8 cellular contexts compared by ENCODE assay signal in the genomic region with DNA sequence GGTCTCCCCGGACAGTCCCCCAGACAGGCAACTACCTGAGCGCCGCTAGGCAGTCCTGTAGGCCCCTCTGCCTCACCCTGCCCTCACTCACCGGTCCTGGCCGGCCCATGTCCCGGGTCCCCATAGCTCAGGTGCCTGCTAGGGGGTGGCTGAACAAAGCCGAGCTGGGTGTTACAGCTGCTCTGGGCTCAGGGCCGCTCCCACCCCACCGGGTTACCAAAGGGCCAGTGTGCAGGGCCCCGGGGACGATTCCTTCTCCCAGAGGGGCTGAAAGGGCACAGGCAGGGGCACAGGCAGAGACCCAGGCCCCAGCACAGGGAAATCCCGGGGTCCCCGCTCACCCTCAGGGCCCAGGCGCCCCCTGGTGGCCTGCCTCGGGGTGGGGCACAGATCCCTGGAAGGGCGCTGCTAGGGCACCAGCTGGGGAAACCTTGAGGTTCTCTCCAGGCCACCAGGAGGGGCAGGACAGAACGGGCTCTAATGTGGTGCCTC.
A peak's percentile ranks its signal among the peaks of the same experiment; 100 is the strongest.
DNase-seq lines count a peak whose midpoint lies in the region; ATAC-seq and TF ChIP-seq lines count a peak whose summit lies in the region.

No MANE protein-coding gene starts in this region.

- H3K36me3 Mint-ChIP-seq in GM23338 (ENCODE audit: low read depth) = peaks cover 16% of the 10 kb centered on the region

- H4K20me1 ChIP-seq in GM23338 (replicated peaks; ENCODE audit: insufficient read depth) = no peaks in the 10 kb centered on the region

- H3K4me1 ChIP-seq in GM23338 (ENCODE audit: insufficient read depth) (no peaks in the 10 kb centered on the region), ascending aorta (no peaks in the 10 kb centered on the region)

- H3K27ac ChIP-seq in GM23338 (ENCODE audit: low read depth) (no peak overlapping the region), ascending aorta (no peak overlapping the region)

- DNase-seq in AG09309 (ENCODE audit: low read depth) (no peak), GM23338 (ENCODE audit: low spot score) (peak; percentile 90), T-helper 2 cell (peak; percentile 33 to 57 (median 47)), ascending aorta (ENCODE audit: low spot score in 2 of 2) (no peak), islet precursor cell (peak; percentile 73), midbrain (lab: John Stamatoyannopoulos, UW) (no peak), NCI-H510A (lab: John Stamatoyannopoulos, UW) (no peak)
- DNase-seq in stimulated activated CD4-positive, alpha-beta T cell treated with anti-CD3 and anti-CD28 coated beads, Interleukin-4, amount 100 ng/mL, for 48 hours (ENCODE audit: low read depth in 2 of 2) = peak; percentile 47 to 72

- H3K4me2 ChIP-seq in GM23338 = no peak overlapping the region

- H3K4me3 Mint-ChIP-seq in GM23338 = no peak overlapping the region

- H3K27me3 Mint-ChIP-seq in GM23338 (ENCODE audit: insufficient read depth, low read depth, poor library complexity) = peaks cover 10% of the 10 kb centered on the region

- H3K36me3 ChIP-seq in GM23338 (ENCODE audit: insufficient read depth) (no peaks in the 10 kb centered on the region), ascending aorta (no peaks in the 10 kb centered on the region)

- H3K79me2 ChIP-seq in GM23338 (replicated peaks; ENCODE audit: insufficient read depth) = no peaks in the 10 kb centered on the region

- no peak overlapping the region for H2AFZ ChIP-seq in GM23338

- ATAC-seq in GM23338 = peak; percentile 94

- H3K9me2 ChIP-seq in GM23338 (ENCODE audit: insufficient read depth) = no peaks in the 10 kb centered on the region

- H3K4me3 ChIP-seq in AG09309 (ENCODE audit: control insufficient read depth, low read depth, low read length) = no peak overlapping the region
- H3K4me3 ChIP-seq in GM23338 = no peak overlapping the region
- no peak overlapping the region for H3K4me3 ChIP-seq in ascending aorta

- H3K27me3 ChIP-seq in GM23338 (ENCODE audit: insufficient read depth) (no peaks in the 10 kb centered on the region), ascending aorta (no peaks in the 10 kb centered on the region)

- H3K9me3 ChIP-seq in ascending aorta = no peaks in the 10 kb centered on the region

- TF ChIP-seq CTCF in AG09309 (IDR thresholded peaks at IDR 0.05; ENCODE audit: control insufficient read depth, insufficient read depth, low read depth, low read length, missing control alignments) = peak; percentile 86
- TF ChIP-seq CTCF in GM23338 (conservative IDR thresholded peaks at IDR 0.05; ENCODE audit: low read depth in 2 of 2) = peak; percentile 77 to 95
- TF ChIP-seq CTCF in ascending aorta (IDR thresholded peaks at IDR 0.05) = peak; percentile 41 to 57 (median 55)

- peaks cover 5% of the 10 kb centered on the region; the same call in 2 of the 3 replicates for H3K4me1 Mint-ChIP-seq in GM23338

- intact Hi-C loops in ascending aorta (cut with DNase I) = no loop called here

- no peak overlapping the region for H3K27ac Mint-ChIP-seq in GM23338

- no peaks in the 10 kb centered on the region for H3K9me3 Mint-ChIP-seq in GM23338

- H3F3A ChIP-seq in GM23338 (replicated peaks; ENCODE audit: low read depth) = no peaks in the 10 kb centered on the region

TF ChIP-seq in GM23338, 12 proteins besides CTCF, POLR2A, EP300 and RAD21:
- TF ChIP-seq, protein P1, sequence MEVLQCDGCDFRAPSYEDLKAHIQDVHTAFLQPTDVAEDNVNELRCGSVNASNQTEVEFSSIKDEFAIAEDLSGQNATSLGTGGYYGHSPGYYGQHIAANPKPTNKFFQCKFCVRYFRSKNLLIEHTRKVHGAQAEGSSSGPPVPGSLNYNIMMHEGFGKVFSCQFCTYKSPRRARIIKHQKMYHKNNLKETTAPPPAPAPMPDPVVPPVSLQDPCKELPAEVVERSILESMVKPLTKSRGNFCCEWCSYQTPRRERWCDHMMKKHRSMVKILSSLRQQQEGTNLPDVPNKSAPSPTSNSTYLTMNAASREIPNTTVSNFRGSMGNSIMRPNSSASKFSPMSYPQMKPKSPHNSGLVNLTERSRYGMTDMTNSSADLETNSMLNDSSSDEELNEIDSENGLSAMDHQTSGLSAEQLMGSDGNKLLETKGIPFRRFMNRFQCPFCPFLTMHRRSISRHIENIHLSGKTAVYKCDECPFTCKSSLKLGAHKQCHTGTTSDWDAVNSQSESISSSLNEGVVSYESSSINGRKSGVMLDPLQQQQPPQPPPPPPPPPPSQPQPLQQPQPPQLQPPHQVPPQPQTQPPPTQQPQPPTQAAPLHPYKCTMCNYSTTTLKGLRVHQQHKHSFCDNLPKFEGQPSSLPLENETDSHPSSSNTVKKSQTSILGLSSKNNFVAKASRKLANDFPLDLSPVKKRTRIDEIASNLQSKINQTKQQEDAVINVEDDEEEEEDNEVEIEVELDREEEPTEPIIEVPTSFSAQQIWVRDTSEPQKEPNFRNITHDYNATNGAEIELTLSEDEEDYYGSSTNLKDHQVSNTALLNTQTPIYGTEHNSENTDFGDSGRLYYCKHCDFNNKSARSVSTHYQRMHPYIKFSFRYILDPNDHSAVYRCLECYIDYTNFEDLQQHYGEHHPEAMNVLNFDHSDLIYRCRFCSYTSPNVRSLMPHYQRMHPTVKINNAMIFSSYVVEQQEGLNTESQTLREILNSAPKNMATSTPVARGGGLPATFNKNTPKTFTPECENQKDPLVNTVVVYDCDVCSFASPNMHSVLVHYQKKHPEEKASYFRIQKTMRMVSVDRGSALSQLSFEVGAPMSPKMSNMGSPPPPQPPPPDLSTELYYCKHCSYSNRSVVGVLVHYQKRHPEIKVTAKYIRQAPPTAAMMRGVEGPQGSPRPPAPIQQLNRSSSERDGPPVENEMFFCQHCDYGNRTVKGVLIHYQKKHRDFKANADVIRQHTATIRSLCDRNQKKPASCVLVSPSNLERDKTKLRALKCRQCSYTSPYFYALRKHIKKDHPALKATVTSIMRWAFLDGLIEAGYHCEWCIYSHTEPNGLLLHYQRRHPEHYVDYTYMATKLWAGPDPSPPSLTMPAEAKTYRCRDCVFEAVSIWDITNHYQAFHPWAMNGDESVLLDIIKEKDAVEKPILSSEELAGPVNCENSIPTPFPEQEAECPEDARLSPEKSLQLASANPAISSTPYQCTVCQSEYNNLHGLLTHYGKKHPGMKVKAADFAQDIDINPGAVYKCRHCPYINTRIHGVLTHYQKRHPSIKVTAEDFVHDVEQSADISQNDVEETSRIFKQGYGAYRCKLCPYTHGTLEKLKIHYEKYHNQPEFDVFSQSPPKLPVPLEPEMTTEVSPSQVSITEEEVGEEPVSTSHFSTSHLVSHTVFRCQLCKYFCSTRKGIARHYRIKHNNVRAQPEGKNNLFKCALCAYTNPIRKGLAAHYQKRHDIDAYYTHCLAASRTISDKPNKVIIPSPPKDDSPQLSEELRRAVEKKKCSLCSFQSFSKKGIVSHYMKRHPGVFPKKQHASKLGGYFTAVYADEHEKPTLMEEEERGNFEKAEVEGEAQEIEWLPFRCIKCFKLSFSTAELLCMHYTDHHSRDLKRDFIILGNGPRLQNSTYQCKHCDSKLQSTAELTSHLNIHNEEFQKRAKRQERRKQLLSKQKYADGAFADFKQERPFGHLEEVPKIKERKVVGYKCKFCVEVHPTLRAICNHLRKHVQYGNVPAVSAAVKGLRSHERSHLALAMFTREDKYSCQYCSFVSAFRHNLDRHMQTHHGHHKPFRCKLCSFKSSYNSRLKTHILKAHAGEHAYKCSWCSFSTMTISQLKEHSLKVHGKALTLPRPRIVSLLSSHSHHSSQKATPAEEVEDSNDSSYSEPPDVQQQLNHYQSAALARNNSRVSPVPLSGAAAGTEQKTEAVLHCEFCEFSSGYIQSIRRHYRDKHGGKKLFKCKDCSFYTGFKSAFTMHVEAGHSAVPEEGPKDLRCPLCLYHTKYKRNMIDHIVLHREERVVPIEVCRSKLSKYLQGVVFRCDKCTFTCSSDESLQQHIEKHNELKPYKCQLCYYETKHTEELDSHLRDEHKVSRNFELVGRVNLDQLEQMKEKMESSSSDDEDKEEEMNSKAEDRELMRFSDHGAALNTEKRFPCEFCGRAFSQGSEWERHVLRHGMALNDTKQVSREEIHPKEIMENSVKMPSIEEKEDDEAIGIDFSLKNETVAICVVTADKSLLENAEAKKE (CRISPR knock-in tag; IDR thresholded peaks at IDR 0.05) = no peak
- no peak for TF ChIP-seq POLR2AphosphoS5 (IDR thresholded peaks at IDR 0.05; ENCODE audit: low read depth)

Comparison
In these comparisons a context has a peak if more than half of its experiments do, and no peak if none do; other contexts are left out.
1. DNase-seq: peak in GM23338 (single experiment), T-helper 2 cell (5 of 5), islet precursor cell (single experiment) and stimulated activated CD4-positive, alpha-beta T cell treated with anti-CD3 and anti-CD28 coated beads, Interleukin-4, amount 100 ng/mL, for 48 hours (2 of 2); none in AG09309 (single experiment), ascending aorta (0 of 2), midbrain (single experiment) and NCI-H510A (single experiment).
2. Peak in every context shown above with its lines, with median percentiles within 50 percentile points of each other: CTCF ChIP-seq.